2 cellular contexts compared by ENCODE assay signal in genomic region chr3:10192953-10193691, GRCh38.
TF ChIP-seq lines count a peak whose summit lies in the region.

No MANE protein-coding gene starts in this region.

TF ChIP-seq in GM23338, 12 proteins besides CTCF, POLR2A, EP300 and RAD21 (continued from another document):
- TF ChIP-seq ETS1 (IDR thresholded peaks at IDR 0.05): no peak
- no peak for TF ChIP-seq CREB1 (CRISPR knock-in tag; IDR thresholded peaks at IDR 0.05; ENCODE audit: low read depth)
- TF ChIP-seq, protein P1, sequence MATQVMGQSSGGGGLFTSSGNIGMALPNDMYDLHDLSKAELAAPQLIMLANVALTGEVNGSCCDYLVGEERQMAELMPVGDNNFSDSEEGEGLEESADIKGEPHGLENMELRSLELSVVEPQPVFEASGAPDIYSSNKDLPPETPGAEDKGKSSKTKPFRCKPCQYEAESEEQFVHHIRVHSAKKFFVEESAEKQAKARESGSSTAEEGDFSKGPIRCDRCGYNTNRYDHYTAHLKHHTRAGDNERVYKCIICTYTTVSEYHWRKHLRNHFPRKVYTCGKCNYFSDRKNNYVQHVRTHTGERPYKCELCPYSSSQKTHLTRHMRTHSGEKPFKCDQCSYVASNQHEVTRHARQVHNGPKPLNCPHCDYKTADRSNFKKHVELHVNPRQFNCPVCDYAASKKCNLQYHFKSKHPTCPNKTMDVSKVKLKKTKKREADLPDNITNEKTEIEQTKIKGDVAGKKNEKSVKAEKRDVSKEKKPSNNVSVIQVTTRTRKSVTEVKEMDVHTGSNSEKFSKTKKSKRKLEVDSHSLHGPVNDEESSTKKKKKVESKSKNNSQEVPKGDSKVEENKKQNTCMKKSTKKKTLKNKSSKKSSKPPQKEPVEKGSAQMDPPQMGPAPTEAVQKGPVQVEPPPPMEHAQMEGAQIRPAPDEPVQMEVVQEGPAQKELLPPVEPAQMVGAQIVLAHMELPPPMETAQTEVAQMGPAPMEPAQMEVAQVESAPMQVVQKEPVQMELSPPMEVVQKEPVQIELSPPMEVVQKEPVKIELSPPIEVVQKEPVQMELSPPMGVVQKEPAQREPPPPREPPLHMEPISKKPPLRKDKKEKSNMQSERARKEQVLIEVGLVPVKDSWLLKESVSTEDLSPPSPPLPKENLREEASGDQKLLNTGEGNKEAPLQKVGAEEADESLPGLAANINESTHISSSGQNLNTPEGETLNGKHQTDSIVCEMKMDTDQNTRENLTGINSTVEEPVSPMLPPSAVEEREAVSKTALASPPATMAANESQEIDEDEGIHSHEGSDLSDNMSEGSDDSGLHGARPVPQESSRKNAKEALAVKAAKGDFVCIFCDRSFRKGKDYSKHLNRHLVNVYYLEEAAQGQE (IDR thresholded peaks at IDR 0.05; ENCODE audit: unreplicated experiment): no peak
- TF ChIP-seq, protein P2, sequence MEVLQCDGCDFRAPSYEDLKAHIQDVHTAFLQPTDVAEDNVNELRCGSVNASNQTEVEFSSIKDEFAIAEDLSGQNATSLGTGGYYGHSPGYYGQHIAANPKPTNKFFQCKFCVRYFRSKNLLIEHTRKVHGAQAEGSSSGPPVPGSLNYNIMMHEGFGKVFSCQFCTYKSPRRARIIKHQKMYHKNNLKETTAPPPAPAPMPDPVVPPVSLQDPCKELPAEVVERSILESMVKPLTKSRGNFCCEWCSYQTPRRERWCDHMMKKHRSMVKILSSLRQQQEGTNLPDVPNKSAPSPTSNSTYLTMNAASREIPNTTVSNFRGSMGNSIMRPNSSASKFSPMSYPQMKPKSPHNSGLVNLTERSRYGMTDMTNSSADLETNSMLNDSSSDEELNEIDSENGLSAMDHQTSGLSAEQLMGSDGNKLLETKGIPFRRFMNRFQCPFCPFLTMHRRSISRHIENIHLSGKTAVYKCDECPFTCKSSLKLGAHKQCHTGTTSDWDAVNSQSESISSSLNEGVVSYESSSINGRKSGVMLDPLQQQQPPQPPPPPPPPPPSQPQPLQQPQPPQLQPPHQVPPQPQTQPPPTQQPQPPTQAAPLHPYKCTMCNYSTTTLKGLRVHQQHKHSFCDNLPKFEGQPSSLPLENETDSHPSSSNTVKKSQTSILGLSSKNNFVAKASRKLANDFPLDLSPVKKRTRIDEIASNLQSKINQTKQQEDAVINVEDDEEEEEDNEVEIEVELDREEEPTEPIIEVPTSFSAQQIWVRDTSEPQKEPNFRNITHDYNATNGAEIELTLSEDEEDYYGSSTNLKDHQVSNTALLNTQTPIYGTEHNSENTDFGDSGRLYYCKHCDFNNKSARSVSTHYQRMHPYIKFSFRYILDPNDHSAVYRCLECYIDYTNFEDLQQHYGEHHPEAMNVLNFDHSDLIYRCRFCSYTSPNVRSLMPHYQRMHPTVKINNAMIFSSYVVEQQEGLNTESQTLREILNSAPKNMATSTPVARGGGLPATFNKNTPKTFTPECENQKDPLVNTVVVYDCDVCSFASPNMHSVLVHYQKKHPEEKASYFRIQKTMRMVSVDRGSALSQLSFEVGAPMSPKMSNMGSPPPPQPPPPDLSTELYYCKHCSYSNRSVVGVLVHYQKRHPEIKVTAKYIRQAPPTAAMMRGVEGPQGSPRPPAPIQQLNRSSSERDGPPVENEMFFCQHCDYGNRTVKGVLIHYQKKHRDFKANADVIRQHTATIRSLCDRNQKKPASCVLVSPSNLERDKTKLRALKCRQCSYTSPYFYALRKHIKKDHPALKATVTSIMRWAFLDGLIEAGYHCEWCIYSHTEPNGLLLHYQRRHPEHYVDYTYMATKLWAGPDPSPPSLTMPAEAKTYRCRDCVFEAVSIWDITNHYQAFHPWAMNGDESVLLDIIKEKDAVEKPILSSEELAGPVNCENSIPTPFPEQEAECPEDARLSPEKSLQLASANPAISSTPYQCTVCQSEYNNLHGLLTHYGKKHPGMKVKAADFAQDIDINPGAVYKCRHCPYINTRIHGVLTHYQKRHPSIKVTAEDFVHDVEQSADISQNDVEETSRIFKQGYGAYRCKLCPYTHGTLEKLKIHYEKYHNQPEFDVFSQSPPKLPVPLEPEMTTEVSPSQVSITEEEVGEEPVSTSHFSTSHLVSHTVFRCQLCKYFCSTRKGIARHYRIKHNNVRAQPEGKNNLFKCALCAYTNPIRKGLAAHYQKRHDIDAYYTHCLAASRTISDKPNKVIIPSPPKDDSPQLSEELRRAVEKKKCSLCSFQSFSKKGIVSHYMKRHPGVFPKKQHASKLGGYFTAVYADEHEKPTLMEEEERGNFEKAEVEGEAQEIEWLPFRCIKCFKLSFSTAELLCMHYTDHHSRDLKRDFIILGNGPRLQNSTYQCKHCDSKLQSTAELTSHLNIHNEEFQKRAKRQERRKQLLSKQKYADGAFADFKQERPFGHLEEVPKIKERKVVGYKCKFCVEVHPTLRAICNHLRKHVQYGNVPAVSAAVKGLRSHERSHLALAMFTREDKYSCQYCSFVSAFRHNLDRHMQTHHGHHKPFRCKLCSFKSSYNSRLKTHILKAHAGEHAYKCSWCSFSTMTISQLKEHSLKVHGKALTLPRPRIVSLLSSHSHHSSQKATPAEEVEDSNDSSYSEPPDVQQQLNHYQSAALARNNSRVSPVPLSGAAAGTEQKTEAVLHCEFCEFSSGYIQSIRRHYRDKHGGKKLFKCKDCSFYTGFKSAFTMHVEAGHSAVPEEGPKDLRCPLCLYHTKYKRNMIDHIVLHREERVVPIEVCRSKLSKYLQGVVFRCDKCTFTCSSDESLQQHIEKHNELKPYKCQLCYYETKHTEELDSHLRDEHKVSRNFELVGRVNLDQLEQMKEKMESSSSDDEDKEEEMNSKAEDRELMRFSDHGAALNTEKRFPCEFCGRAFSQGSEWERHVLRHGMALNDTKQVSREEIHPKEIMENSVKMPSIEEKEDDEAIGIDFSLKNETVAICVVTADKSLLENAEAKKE (CRISPR knock-in tag; IDR thresholded peaks at IDR 0.05): no peak
- no peak for TF ChIP-seq ZNF331 (CRISPR knock-in tag; IDR thresholded peaks at IDR 0.05; ENCODE audit: low read depth)
- TF ChIP-seq ZNF114 (CRISPR knock-in tag; IDR thresholded peaks at IDR 0.05): no peak

TF ChIP-seq in SK-N-SH treated with all-trans-retinoic acid at 6 μM for 48 hours, 23 proteins besides CTCF, POLR2A, EP300 and RAD21 (continued from another document):
- TF ChIP-seq, protein P3, sequence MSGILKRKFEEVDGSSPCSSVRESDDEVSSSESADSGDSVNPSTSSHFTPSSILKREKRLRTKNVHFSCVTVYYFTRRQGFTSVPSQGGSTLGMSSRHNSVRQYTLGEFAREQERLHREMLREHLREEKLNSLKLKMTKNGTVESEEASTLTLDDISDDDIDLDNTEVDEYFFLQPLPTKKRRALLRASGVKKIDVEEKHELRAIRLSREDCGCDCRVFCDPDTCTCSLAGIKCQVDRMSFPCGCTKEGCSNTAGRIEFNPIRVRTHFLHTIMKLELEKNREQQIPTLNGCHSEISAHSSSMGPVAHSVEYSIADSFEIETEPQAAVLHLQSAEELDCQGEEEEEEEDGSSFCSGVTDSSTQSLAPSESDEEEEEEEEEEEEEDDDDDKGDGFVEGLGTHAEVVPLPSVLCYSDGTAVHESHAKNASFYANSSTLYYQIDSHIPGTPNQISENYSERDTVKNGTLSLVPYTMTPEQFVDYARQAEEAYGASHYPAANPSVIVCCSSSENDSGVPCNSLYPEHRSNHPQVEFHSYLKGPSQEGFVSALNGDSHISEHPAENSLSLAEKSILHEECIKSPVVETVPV (CRISPR knock-in tag; IDR thresholded peaks at IDR 0.05): no peak
- TF ChIP-seq OSR1 (CRISPR knock-in tag; IDR thresholded peaks at IDR 0.05): no peak
- no peak for TF ChIP-seq BACH2 (CRISPR knock-in tag; IDR thresholded peaks at IDR 0.05; ENCODE audit: borderline replicate concordance)
